Comparison of ENCODE assay signal across 22 cellular contexts in the genomic region with DNA sequence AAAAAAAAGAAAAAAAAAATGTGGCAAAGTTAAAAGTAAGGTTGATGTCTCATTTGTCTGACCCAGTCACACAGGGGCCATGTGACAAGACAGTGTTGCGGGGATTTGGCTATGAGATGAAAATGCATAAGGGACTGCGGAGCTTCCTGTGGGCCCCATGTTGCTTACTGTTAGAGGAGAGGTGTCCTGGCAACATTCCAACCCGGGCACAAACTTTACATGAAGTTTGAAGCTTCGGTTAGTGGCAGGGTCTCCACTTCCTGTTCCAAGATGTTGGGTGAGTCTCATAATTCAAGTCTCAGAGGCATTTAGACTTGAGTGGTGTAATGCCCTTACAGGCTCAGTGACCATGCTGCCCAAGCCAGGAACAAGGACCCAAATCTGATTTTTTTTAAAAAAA.
"Had no signal": no experiment of that assay in that cellular context is flagged by ENCODE, and none has a peak within 500 bp of the region (broad histone marks: within the 10 kb centered on the region; RNA-seq: fewer than 3 reads in every experiment).

No MANE protein-coding gene starts in this region.

- H3K27ac ChIP-seq: heart right ventricle, neural progenitor cell, thoracic aorta had no signal

- H3K36me3 ChIP-seq: heart right ventricle, neural progenitor cell, thoracic aorta had no signal

- H3K4me1 Mint-ChIP-seq: activated CD8-positive, alpha-beta memory T cell treated with anti-CD3 and anti-CD28 coated beads, Interleukin-2, amount 10 ng/mL, durations not matched to agents 7 days and 5 days had no signal

- H3K4me2 ChIP-seq: neural progenitor cell had no signal

- H3K9me3 Mint-ChIP-seq: activated CD4-positive, alpha-beta memory T cell treated with anti-CD3 and anti-CD28 coated beads for 36 hours; activated T-helper 1 cell treated with anti-CD3 and anti-CD28 coated beads, Interleukin-12 subunit alpha, Interleukin-12 subunit beta, Interleukin-2, Interleukin-4 antibody, amounts not matched to agents 30 ng/mL and 10 ng/mL and 1 ng/mL, durations not matched to agents 14 hours and 24 hours and 36 hours; brain; neural progenitor cell; T-helper 1 cell treated with Interleukin-12 subunit alpha and Interleukin-12 subunit beta and Interleukin-4 antibody, amounts not matched to agents 30 μg/mL and 1 μg/mL, for 36 hours; type B pancreatic cell had no signal

- H3K27ac Mint-ChIP-seq: activated CD4-positive, alpha-beta memory T cell treated with anti-CD3 and anti-CD28 coated beads for 36 hours; activated CD8-positive, alpha-beta memory T cell treated with anti-CD3 and anti-CD28 coated beads, Interleukin-2, amount 10 ng/mL, durations not matched to agents 7 days and 5 days; activated T-helper 1 cell treated with anti-CD3 and anti-CD28 coated beads, Interleukin-12 subunit alpha, Interleukin-12 subunit beta, Interleukin-2, Interleukin-4 antibody, amounts not matched to agents 30 ng/mL and 10 ng/mL and 1 ng/mL, durations not matched to agents 14 hours and 24 hours and 36 hours; neural progenitor cell; T-helper 1 cell treated with Interleukin-12 subunit alpha and Interleukin-12 subunit beta and Interleukin-4 antibody, amounts not matched to agents 30 μg/mL and 1 μg/mL, for 36 hours had no signal

- H3K27me3 Mint-ChIP-seq: brain, type B pancreatic cell had no signal

- H3K27me3 ChIP-seq: heart right ventricle, neural progenitor cell had no signal

- DNase-seq: activated CD4-positive, alpha-beta memory T cell treated with anti-CD3 and anti-CD28 coated beads for 36 hours; activated CD4-positive, alpha-beta T cell treated with anti-CD3 and anti-CD28 coated beads for 4 hours; activated CD4-positive, CD25-positive, alpha-beta regulatory T cell; activated CD8-positive, alpha-beta memory T cell treated with anti-CD3 and anti-CD28 coated beads, Interleukin-2, amount 10 ng/mL, durations not matched to agents 7 days and 5 days; activated gamma-delta T cell; activated naive CD4-positive, alpha-beta T cell treated with anti-CD3 and anti-CD28 coated beads, Interleukin-2, amount 50 U/mL, for 16 hours; anterior cingulate cortex; effector CD4-positive, alpha-beta T cell; heart right ventricle; stimulated activated CD4-positive, alpha-beta T cell treated with anti-CD3 and anti-CD28 coated beads, Interleukin-2, amount 100 ng/mL, for 48 hours; stimulated activated naive CD4-positive, alpha-beta T cell; T1000 had no signal

- H3K9ac ChIP-seq: neural progenitor cell had no signal

- H2AFZ ChIP-seq: neural progenitor cell had no signal

- H3K4me3 ChIP-seq: heart right ventricle, lung, neural progenitor cell, thoracic aorta had no signal

- ATAC-seq: activated CD8-positive, alpha-beta memory T cell treated with anti-CD3 and anti-CD28 coated beads, Interleukin-2, amount 10 ng/mL, durations not matched to agents 7 days and 5 days; heart right ventricle; left lobe of liver; naive thymus-derived CD4-positive, alpha-beta T cell; sciatic nerve had no signal

- H3K36me3 Mint-ChIP-seq: activated CD4-positive, alpha-beta memory T cell treated with anti-CD3 and anti-CD28 coated beads for 36 hours; activated CD8-positive, alpha-beta memory T cell treated with anti-CD3 and anti-CD28 coated beads, Interleukin-2, amount 10 ng/mL, durations not matched to agents 7 days and 5 days; neural progenitor cell had no signal

- H3K9me3 ChIP-seq: heart right ventricle, thoracic aorta had no signal

- H3K4me3 Mint-ChIP-seq: activated CD4-positive, alpha-beta memory T cell treated with anti-CD3 and anti-CD28 coated beads for 36 hours; activated CD8-positive, alpha-beta memory T cell treated with anti-CD3 and anti-CD28 coated beads, Interleukin-2, amount 10 ng/mL, durations not matched to agents 7 days and 5 days; activated T-helper 1 cell treated with anti-CD3 and anti-CD28 coated beads, Interleukin-12 subunit alpha, Interleukin-12 subunit beta, Interleukin-2, Interleukin-4 antibody, amounts not matched to agents 30 ng/mL and 10 ng/mL and 1 ng/mL, durations not matched to agents 14 hours and 24 hours and 36 hours; brain; naive thymus-derived CD4-positive, alpha-beta T cell; neural progenitor cell; T-helper 1 cell treated with Interleukin-12 subunit alpha and Interleukin-12 subunit beta and Interleukin-4 antibody, amounts not matched to agents 30 μg/mL and 1 μg/mL, for 36 hours; type B pancreatic cell had no signal
